In the genomic region with DNA sequence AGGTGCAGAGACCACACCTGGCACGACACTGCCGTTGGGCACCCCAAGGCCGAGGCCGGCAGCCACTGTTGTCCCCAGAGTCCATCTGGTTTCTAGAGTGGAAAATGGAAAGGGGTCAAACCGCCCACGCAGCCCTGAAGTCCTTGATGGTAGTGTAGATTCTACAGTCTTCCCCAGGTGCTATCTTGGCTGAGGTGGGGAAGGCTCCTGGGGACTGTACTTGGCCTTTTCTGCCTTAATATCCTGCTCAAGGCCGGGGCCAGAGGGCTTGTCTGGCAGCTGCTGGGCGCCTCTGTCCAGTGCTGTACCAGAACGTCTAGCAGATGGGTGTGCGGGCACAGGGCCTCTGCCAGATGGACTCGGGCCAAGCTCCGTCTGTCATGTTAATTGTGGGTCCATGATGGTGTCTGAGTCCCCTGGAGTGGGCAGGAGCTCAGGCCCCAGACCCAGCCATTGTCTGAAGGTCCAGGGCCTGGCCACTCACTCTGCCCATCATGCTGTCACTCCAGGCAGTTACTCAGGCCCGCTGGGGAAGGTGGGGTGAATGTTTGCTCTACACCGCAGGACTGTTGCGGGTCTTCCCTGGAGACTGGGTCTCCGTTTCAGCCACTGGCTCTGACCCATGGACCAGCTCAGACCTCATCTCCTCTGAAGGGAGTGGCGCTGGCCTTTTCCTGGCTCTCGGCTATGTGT, we compare ENCODE assay signal across 11 cellular contexts.
DNase-seq lines count a peak whose midpoint lies in the region; ATAC-seq, FAIRE-seq and TF ChIP-seq lines count a peak whose summit lies in the region.
"Had no signal": no experiment of that assay in that cellular context is flagged by ENCODE, and none has a peak within 500 bp of the region (broad histone marks: within the 10 kb centered on the region; RNA-seq: fewer than 3 reads in every experiment).

No MANE protein-coding gene starts in this region.

- CTCF ChIA-PET in activated CD4-positive, alpha-beta memory T cell treated with anti-CD3 and anti-CD28 coated beads, Interleukin-2, amount 10 ng/mL, durations not matched to agents 7 days and 5 days (lab: Charles Lee) = interaction anchor here (1.1 to 1.4 kb wide), 4 partner anchors 227 to 682 kb away, joined by 3 to 4 read pairs (median 4); no protein-coding TSS in a partner anchor

- peaks cover 4% of the 10 kb centered on the region; the same call in 1 of the 2 replicates for H3K9me3 Mint-ChIP-seq in HFFc6
- no peaks in the 10 kb centered on the region for H3K9me3 Mint-ChIP-seq in activated CD4-positive, alpha-beta memory T cell treated with anti-CD3 and anti-CD28 coated beads, Interleukin-2, amount 10 ng/mL, durations not matched to agents 7 days and 5 days
- H3K9me3 Mint-ChIP-seq: nephron progenitor cell had no signal

- no peak overlapping the region for H4K8ac ChIP-seq in neuronal stem cell (ENCODE audit: low read depth, low read length)

- no CpG with 5 or more reads among the region's 18 CpGs for WGBS in neuronal stem cell (ENCODE audit: extremely low coverage in 2 of 2, insufficient read length in 2 of 2, insufficient replicate concordance in 1 of 2), 2 donors

- peak overlapping the region; percentile 42 for H2AK5ac ChIP-seq in neuronal stem cell (ENCODE audit: low read depth, low read length)

- no peak for TF ChIP-seq CTCF in HFFc6 (IDR thresholded peaks at IDR 0.05)

- peaks cover 4% of the 10 kb centered on the region in 2 donors for H3K4me1 ChIP-seq in neuronal stem cell (ENCODE audit: control insufficient read depth in 2 of 2, insufficient read depth in 1 of 2, low read depth in 1 of 2, low read length in 2 of 2)
- H3K4me1 ChIP-seq: colonic mucosa had no signal

- H2AFZ ChIP-seq in neuronal stem cell (ENCODE audit: low read length) = no peak overlapping the region

- H3K27ac Mint-ChIP-seq in HFFc6 = peak overlapping the region; percentile 69; the same call in 1 of the 2 replicates
- H3K27ac Mint-ChIP-seq in activated CD4-positive, alpha-beta memory T cell treated with anti-CD3 and anti-CD28 coated beads, Interleukin-2, amount 10 ng/mL, durations not matched to agents 7 days and 5 days = peak overlapping the region; percentile 72
- H3K27ac Mint-ChIP-seq: nephron progenitor cell had no signal

- no peaks in the 10 kb centered on the region for H3K79me1 ChIP-seq in neuronal stem cell (ENCODE audit: low read depth, low read length)

- H3K14ac ChIP-seq in neuronal stem cell (ENCODE audit: low read length) = no peak overlapping the region

- peaks cover 45% of the 10 kb centered on the region for H3K4me1 Mint-ChIP-seq in HFFc6 (ENCODE audit: low read depth)
- peaks cover 34% of the 10 kb centered on the region for H3K4me1 Mint-ChIP-seq in activated CD4-positive, alpha-beta memory T cell treated with anti-CD3 and anti-CD28 coated beads, Interleukin-2, amount 10 ng/mL, durations not matched to agents 7 days and 5 days

- FAIRE-seq in HTR-8/SVneo (lab: Jason Lieb, UNC) = no peak

- no peak for ATAC-seq in GM18873 (IDR thresholded peaks at IDR 0.05; ENCODE audit: low FRiP score, unreplicated experiment)
- ATAC-seq in HG03378 (IDR thresholded peaks at IDR 0.05; ENCODE audit: unreplicated experiment) = no peak

- H3K4me3 ChIP-seq in neuronal stem cell (ENCODE audit: low read length in 2 of 2) = no peak overlapping the region
- H3K4me3 ChIP-seq: colonic mucosa, GM12878, stomach had no signal

- no peak overlapping the region for H2BK12ac ChIP-seq in neuronal stem cell (ENCODE audit: low read length)

- POLR2A ChIA-PET in activated CD4-positive, alpha-beta memory T cell treated with anti-CD3 and anti-CD28 coated beads, Interleukin-2, amount 10 ng/mL, durations not matched to agents 7 days and 5 days (lab: Charles Lee) = interaction anchor here (1.4 to 1.7 kb wide), 3 partner anchors 67 to 269 kb away, joined by 4 read pairs; no protein-coding TSS in a partner anchor

- H3K4me3 Mint-ChIP-seq in HFFc6 = peak overlapping the region; percentile 55
- no peak overlapping the region for H3K4me3 Mint-ChIP-seq in activated CD4-positive, alpha-beta memory T cell treated with anti-CD3 and anti-CD28 coated beads, Interleukin-2, amount 10 ng/mL, durations not matched to agents 7 days and 5 days
- H3K4me3 Mint-ChIP-seq: nephron progenitor cell had no signal

- H3K36me3 Mint-ChIP-seq in HFFc6 (ENCODE audit: low read depth) = no peaks in the 10 kb centered on the region
- no peaks in the 10 kb centered on the region for H3K36me3 Mint-ChIP-seq in activated CD4-positive, alpha-beta memory T cell treated with anti-CD3 and anti-CD28 coated beads, Interleukin-2, amount 10 ng/mL, durations not matched to agents 7 days and 5 days (ENCODE audit: low read depth)

- H3K9me3 ChIP-seq in neuronal stem cell (replicated peaks in 1 of 2; ENCODE audit: control insufficient read depth in 2 of 2, insufficient read depth in 1 of 2, low read depth in 1 of 2, low read length in 2 of 2) = no peaks in the 10 kb centered on the region
- H3K9me3 ChIP-seq: colonic mucosa, stomach had no signal

- H2BK15ac ChIP-seq in neuronal stem cell (ENCODE audit: low read length) = no peak overlapping the region

- no peaks in the 10 kb centered on the region for H3K36me3 ChIP-seq in neuronal stem cell (replicated peaks in 1 of 2; ENCODE audit: control insufficient read depth in 2 of 2, insufficient read depth in 2 of 2, low read length in 2 of 2)
- H3K36me3 ChIP-seq: colonic mucosa, stomach had no signal

- DNase-seq in D341Med (ENCODE audit: low spot score) = peak; percentile 33
- DNase-seq in HFFc6 = no peak
- no peak for DNase-seq in activated CD4-positive, alpha-beta memory T cell treated with anti-CD3 and anti-CD28 coated beads, Interleukin-2, amount 10 ng/mL, durations not matched to agents 7 days and 5 days
- no peak for DNase-seq in neuronal stem cell (ENCODE audit: low spot score)
- DNase-seq in HTR-8/SVneo (ENCODE audit: insufficient read length, low spot score) = no peak

- H3K4ac ChIP-seq in neuronal stem cell (ENCODE audit: low read length) = no peak overlapping the region

- peaks cover 0 to 31% (median 0%) of the 10 kb centered on the region in 3 experiments for H3K27me3 ChIP-seq in neuronal stem cell (ENCODE audit: control insufficient read depth in 3 of 3, insufficient read depth in 3 of 3, low read depth in 1 of 3, low read length in 3 of 3)
- H3K27me3 ChIP-seq: colonic mucosa had no signal

- H3K18ac ChIP-seq in neuronal stem cell (ENCODE audit: low read length) = no peak overlapping the region

- H3K4me2 ChIP-seq in neuronal stem cell (ENCODE audit: insufficient read depth, low read length, poor library complexity, severe bottlenecking) = no peak overlapping the region

- H3K27me3 Mint-ChIP-seq in HFFc6 (ENCODE audit: insufficient read depth) = peaks cover 15% of the 10 kb centered on the region
- peaks cover 7% of the 10 kb centered on the region for H3K27me3 Mint-ChIP-seq in activated CD4-positive, alpha-beta memory T cell treated with anti-CD3 and anti-CD28 coated beads, Interleukin-2, amount 10 ng/mL, durations not matched to agents 7 days and 5 days

- no peak overlapping the region for H3K27ac ChIP-seq in neuronal stem cell (replicated peaks; ENCODE audit: low read length)
- H3K27ac ChIP-seq: colonic mucosa, stomach had no signal

- no peak overlapping the region for H4K91ac ChIP-seq in neuronal stem cell (ENCODE audit: low read depth, low read length, poor library complexity)

- H2BK120ac ChIP-seq in neuronal stem cell (ENCODE audit: low read depth, low read length) = no peak overlapping the region

- no peak overlapping the region for H3K9ac ChIP-seq in neuronal stem cell (ENCODE audit: low read depth, low read length, poor library complexity)

- no peak overlapping the region for H3K23ac ChIP-seq in neuronal stem cell (ENCODE audit: low read depth, low read length, poor library complexity)

- no peak overlapping the region for H2BK5ac ChIP-seq in neuronal stem cell (ENCODE audit: low read length)
